20 cellular contexts compared by ENCODE assay signal in genomic region chr2:70468898-70469297, GRCh38.
A peak's percentile ranks its signal among the peaks of the same experiment; 100 is the strongest.
DNase-seq lines count a peak whose midpoint lies in the region; ATAC-seq and TF ChIP-seq lines count a peak whose summit lies in the region.
"Had no signal": no experiment of that assay in that cellular context is flagged by ENCODE, and none has a peak within 500 bp of the region (broad histone marks: within the 10 kb centered on the region; RNA-seq: fewer than 3 reads in every experiment).

No MANE protein-coding gene starts in this region.

- DNase-seq in cardiac muscle cell (ENCODE audit: low read depth in 1 of 2, low spot score in 1 of 2) (no peak), Right ventricle myocardium superior (no peak), mesendoderm (no peak), inferior parietal cortex (ENCODE audit: extremely low spot score) (no peak), OCI-LY7 (ENCODE audit: low spot score) (no peak)
- DNase-seq: C1 segment of cervical spinal cord; CD8-positive, alpha-beta memory T cell; DMS 273 treated with DMSO at 0.1 percent for 48 hours; DMS79; EL; GDM1; NCI-H1048; NCI-H1694 treated with DMSO at 0.1 percent for 48 hours; NCI-H2081; NCI-H2227 treated with DMSO at 0.1 percent for 48 hours; NCI-H526 treated with DMSO at 0.1 percent for 48 hours; SK-N-SH had no signal

- no CpG with 5 or more reads among the region's 1 CpG for WGBS in mesendoderm (ENCODE audit: extremely low coverage, insufficient coverage, low lambda C conversion rate)

- H3K9me2 ChIP-seq in Loucy (replicated peaks; ENCODE audit: low read depth, low read length): no peaks in the 10 kb centered on the region
- no peaks in the 10 kb centered on the region for H3K9me2 ChIP-seq in OCI-LY7 (ENCODE audit: insufficient read depth, low read length)
- H3K9me2 ChIP-seq: SK-N-SH had no signal

- peaks cover 18% of the 10 kb centered on the region for H3F3A ChIP-seq in Loucy (ENCODE audit: low read depth)

- H4K8ac ChIP-seq in mesendoderm (ENCODE audit: low read depth, low read length): no peak overlapping the region

- H3K9me3 ChIP-seq in cardiac muscle cell (ENCODE audit: low read depth) (no peaks in the 10 kb centered on the region), Loucy (ENCODE audit: insufficient read depth, low read depth, low read length) (no peaks in the 10 kb centered on the region), OCI-LY7 (ENCODE audit: low read length) (no peaks in the 10 kb centered on the region)
- H3K9me3 ChIP-seq: SK-N-SH had no signal

- no peaks in the 10 kb centered on the region for H4K20me1 ChIP-seq in Loucy (ENCODE audit: insufficient read depth, low read length, poor library complexity, severe bottlenecking)
- no peaks in the 10 kb centered on the region for H4K20me1 ChIP-seq in OCI-LY7 (ENCODE audit: insufficient read depth, low read length)

- no peak overlapping the region for H2AK5ac ChIP-seq in mesendoderm (ENCODE audit: low read length)

- H3K56ac ChIP-seq in mesendoderm (ENCODE audit: low read length): peak overlapping the region; percentile 35

- no peak overlapping the region for H2BK120ac ChIP-seq in mesendoderm (ENCODE audit: low read depth, low read length)

- H3K79me1 ChIP-seq in mesendoderm (ENCODE audit: low read length): no peaks in the 10 kb centered on the region

- no peak overlapping the region for H2BK15ac ChIP-seq in mesendoderm (replicated peaks; ENCODE audit: low read depth)

- POLR2A ChIA-PET in OCI-LY7 (lab: Charles Lee): no interaction called here

- CTCF ChIA-PET in OCI-LY7 (lab: Charles Lee; ENCODE audit: unreplicated experiment): no interaction called here

- H3K23ac ChIP-seq in mesendoderm (ENCODE audit: low read length): no peak overlapping the region

- BruUV-seq in OCI-LY7 (replicated peaks; lab: Mats Ljungman, UMichigan): no TSS peak

- H3K4me2 ChIP-seq in Loucy (ENCODE audit: low read depth, low read length, poor library complexity, severe bottlenecking) (peak overlapping the region; percentile 37), mesendoderm (ENCODE audit: low read length) (no peak overlapping the region), OCI-LY7 (ENCODE audit: low read length) (no peak overlapping the region)
- H3K4me2 ChIP-seq: SK-N-SH had no signal

- H3K27me3 ChIP-seq in cardiac muscle cell (no peaks in the 10 kb centered on the region), Loucy (ENCODE audit: insufficient read depth, low read length, poor library complexity, severe bottlenecking) (no peaks in the 10 kb centered on the region), mesendoderm (ENCODE audit: insufficient read depth, low read length, poor library complexity) (no peaks in the 10 kb centered on the region)

- intact Hi-C loops in Right ventricle myocardium superior (cut with DNase I) (no loop called here), OCI-LY7 (cut with micrococcal nuclease; ENCODE audit: unreplicated experiment) (no loop called here)

- H3K79me2 ChIP-seq in Loucy (ENCODE audit: insufficient read depth, low read length): no peaks in the 10 kb centered on the region
- H3K79me2 ChIP-seq in mesendoderm (ENCODE audit: control insufficient read depth, insufficient read depth, low read length): no peaks in the 10 kb centered on the region
- no peaks in the 10 kb centered on the region for H3K79me2 ChIP-seq in OCI-LY7 (ENCODE audit: insufficient read depth, low read depth, low read length)

- H3K4me1 ChIP-seq in cardiac muscle cell (ENCODE audit: low read depth) (peaks cover 57% of the 10 kb centered on the region), Loucy (ENCODE audit: insufficient read depth, low read length, poor library complexity, severe bottlenecking) (peaks cover 65% of the 10 kb centered on the region), mesendoderm (ENCODE audit: control insufficient read depth, low read depth, low read length) (peaks cover 12% of the 10 kb centered on the region), OCI-LY7 (ENCODE audit: insufficient read depth, low read length, poor library complexity, severe bottlenecking) (no peaks in the 10 kb centered on the region)

- H3K18ac ChIP-seq in mesendoderm (ENCODE audit: low read length): no peak overlapping the region

- TF ChIP-seq CTCF in cardiac muscle cell (IDR thresholded peaks at IDR 0.05; ENCODE audit: low read depth, low read length) (no peak), Loucy (conservative IDR thresholded peaks at IDR 0.05; ENCODE audit: low read length) (no peak), OCI-LY7 (conservative IDR thresholded peaks at IDR 0.05; ENCODE audit: low read length) (no peak)

- peak overlapping the region; percentile 75 for H3K27ac ChIP-seq in cardiac muscle cell
- H3K27ac ChIP-seq in mesendoderm (ENCODE audit: low read depth, low read length): no peak overlapping the region
- no peak overlapping the region for H3K27ac ChIP-seq in OCI-LY7 (ENCODE audit: low read depth, low read length, poor library complexity, severe bottlenecking)

- no peak overlapping the region for H4K5ac ChIP-seq in mesendoderm (ENCODE audit: low read length)

- H3K4me3 ChIP-seq in cardiac muscle cell (no peak overlapping the region), Loucy (ENCODE audit: low read length, poor library complexity, severe bottlenecking) (no peak overlapping the region), mesendoderm (ENCODE audit: low read length) (no peak overlapping the region), OCI-LY7 (ENCODE audit: low read depth, low read length, poor library complexity, severe bottlenecking) (no peak overlapping the region)
- H3K4me3 ChIP-seq: GM12878 had no signal

- H2BK5ac ChIP-seq in mesendoderm (ENCODE audit: low read length): no peak overlapping the region

- H2AFZ ChIP-seq in Loucy (ENCODE audit: low read length) (0 out of 2 replicates have a peak overlapping the region, but pooled peaks have one; percentile 6), OCI-LY7 (ENCODE audit: low read length) (no peak overlapping the region)

- no peaks in the 10 kb centered on the region for H3K36me3 ChIP-seq in cardiac muscle cell
- no peaks in the 10 kb centered on the region for H3K36me3 ChIP-seq in Loucy (ENCODE audit: insufficient read depth, low read length)
- no peaks in the 10 kb centered on the region for H3K36me3 ChIP-seq in mesendoderm (ENCODE audit: control insufficient read depth, insufficient read depth, low read length)
- H3K36me3 ChIP-seq in OCI-LY7 (ENCODE audit: insufficient read depth, low read length): no peaks in the 10 kb centered on the region

- H3K4ac ChIP-seq in mesendoderm (ENCODE audit: low read depth, low read length): no peak overlapping the region

- no peak for ATAC-seq in Right ventricle myocardium superior (ENCODE audit: poor library complexity)
- no peak for ATAC-seq in GM21737 (IDR thresholded peaks at IDR 0.05; ENCODE audit: unreplicated experiment)
- ATAC-seq: GM12878 had no signal

- peak overlapping the region; percentile 33 for H3K9ac ChIP-seq in Loucy (ENCODE audit: low read depth, low read length, poor library complexity, severe bottlenecking)
- H3K9ac ChIP-seq in mesendoderm (ENCODE audit: low read length): no peak overlapping the region
- H3K9ac ChIP-seq: SK-N-SH had no signal
